Comparison of ENCODE assay signal across 14 cellular contexts in the genomic region with DNA sequence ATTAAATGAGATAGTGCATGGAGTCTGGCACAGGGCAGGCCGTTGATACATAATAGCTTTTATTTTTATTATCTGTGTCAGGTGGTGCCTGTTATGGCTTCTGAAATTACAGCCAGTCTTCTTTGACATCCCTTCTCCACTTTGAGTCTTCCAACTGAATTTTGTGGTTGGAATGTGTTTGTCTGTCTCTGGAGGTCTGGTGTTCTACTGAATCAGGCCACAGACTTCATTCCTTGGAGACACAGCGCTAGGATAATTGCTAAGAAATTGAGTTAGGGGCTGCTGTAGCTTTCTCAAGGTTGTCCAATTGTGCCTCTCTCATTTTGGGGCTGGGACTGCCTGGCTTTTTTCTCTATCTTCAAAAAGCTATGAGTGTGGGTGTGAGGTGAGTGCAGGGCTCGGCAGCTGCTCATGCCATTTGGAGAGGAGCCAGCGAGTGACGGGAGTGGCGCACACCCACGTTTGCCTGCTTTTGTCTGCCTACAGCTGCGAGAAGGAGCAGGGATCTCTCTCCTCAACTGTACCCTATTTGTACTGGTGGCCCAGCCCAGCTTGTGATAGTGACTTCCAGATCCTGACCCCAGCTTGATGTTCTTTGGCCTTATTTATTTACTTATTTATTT. TPM values are rescaled to one million over a fixed set of nuclear protein-coding genes. Genes with fewer than 3 reads are reported as not detected.
DNase-seq lines count a peak whose midpoint lies in the region; ATAC-seq and TF ChIP-seq lines count a peak whose summit lies in the region.
"Had no signal": no experiment of that assay in that cellular context is flagged by ENCODE, and none has a peak within 500 bp of the region (broad histone marks: within the 10 kb centered on the region; RNA-seq: fewer than 3 reads in every experiment).

No MANE protein-coding gene starts in this region.

- intact Hi-C loops in left colon (cut with DNase I, micrococcal nuclease), result no loop called here

- TF ChIP-seq CTCF in progenitor cell of endocrine pancreas (IDR thresholded peaks at IDR 0.05; ENCODE audit: unreplicated experiment), result no peak

- H3K27ac Mint-ChIP-seq in progenitor cell of endocrine pancreas, result no peak overlapping the region
- H3K27ac Mint-ChIP-seq: activated naive CD8-positive, alpha-beta T cell treated with anti-CD3 and anti-CD28 coated beads for 36 hours had no signal

- peaks cover 6% of the 10 kb centered on the region for H3K9me3 Mint-ChIP-seq in progenitor cell of endocrine pancreas (ENCODE audit: low read depth)
- H3K9me3 Mint-ChIP-seq: activated naive CD8-positive, alpha-beta T cell treated with anti-CD3 and anti-CD28 coated beads for 36 hours had no signal

- ATAC-seq in left colon (peak; percentile 73), HG02852 (IDR thresholded peaks at IDR 0.05; ENCODE audit: unreplicated experiment) (no peak), GM21526 (IDR thresholded peaks at IDR 0.05; ENCODE audit: low FRiP score, unreplicated experiment) (no peak), HG03354 (IDR thresholded peaks at IDR 0.05; ENCODE audit: poor library complexity, severe bottlenecking, unreplicated experiment) (no peak)
- ATAC-seq: gastroesophageal sphincter had no signal

- H3K4me3 Mint-ChIP-seq in progenitor cell of endocrine pancreas (ENCODE audit: low read depth), result no peak overlapping the region
- H3K4me3 Mint-ChIP-seq: activated naive CD8-positive, alpha-beta T cell treated with anti-CD3 and anti-CD28 coated beads for 36 hours had no signal

- no peaks in the 10 kb centered on the region for H3K4me1 Mint-ChIP-seq in progenitor cell of endocrine pancreas (ENCODE audit: low read depth)
- H3K4me1 Mint-ChIP-seq: activated naive CD8-positive, alpha-beta T cell treated with anti-CD3 and anti-CD28 coated beads for 36 hours had no signal

- DNase-seq in COR-L47 (lab: John Stamatoyannopoulos, UW) (peak; percentile 49), NCI-H146 (lab: John Stamatoyannopoulos, UW) (peak; percentile 83), SHP77 (lab: John Stamatoyannopoulos, UW) (peak; percentile 59 to 81), left colon (peak; percentile 39 to 71), progenitor cell of endocrine pancreas (ENCODE audit: low spot score, unreplicated experiment) (no peak)
- DNase-seq: activated naive CD8-positive, alpha-beta T cell treated with anti-CD3 and anti-CD28 coated beads for 36 hours; DND-41; mesendoderm; NCI-H510A had no signal

- no peaks in the 10 kb centered on the region for H3K36me3 Mint-ChIP-seq in progenitor cell of endocrine pancreas (ENCODE audit: insufficient read depth)
- H3K36me3 Mint-ChIP-seq: activated naive CD8-positive, alpha-beta T cell treated with anti-CD3 and anti-CD28 coated beads for 36 hours had no signal

- H3K27me3 Mint-ChIP-seq in progenitor cell of endocrine pancreas, result no peaks in the 10 kb centered on the region

RNA-seq across cellular contexts. Expression of gene SYN2, which starts 49.8 kb away (rescaled TPM):
- total RNA-seq in left colon, result under 1 TPM; 0.09 to 0.81 TPM
- total RNA-seq in progenitor cell of endocrine pancreas, result 0.96 and 1.4 TPM in 2 replicates
- total RNA-seq: T-helper 1 cell treated with Interleukin-12 subunit alpha and Interleukin-12 subunit beta and Interleukin-4 antibody, amounts not matched to agents 30 ng/mL and 1 ng/mL, for 36 hours had no signal
